ENCODE assay signal across 26 cellular contexts in genomic region chr19:57701625-57702024, GRCh38. TPM values are rescaled to one million over a fixed set of nuclear protein-coding genes. Genes with fewer than 3 reads are reported as not detected.
A peak's percentile ranks its signal among the peaks of the same experiment; 100 is the strongest.
DNase-seq lines count a peak whose midpoint lies in the region; ATAC-seq, FAIRE-seq and TF ChIP-seq lines count a peak whose summit lies in the region.
"Had no signal": no experiment of that assay in that cellular context is flagged by ENCODE, and none has a peak within 500 bp of the region (broad histone marks: within the 10 kb centered on the region; RNA-seq: fewer than 3 reads in every experiment).

No MANE protein-coding gene starts in this region.

- no peak overlapping the region for H3K27ac Mint-ChIP-seq in endothelial cell (ENCODE audit: unreplicated experiment)
- H3K27ac Mint-ChIP-seq in activated CD4-positive, alpha-beta T cell treated with anti-CD3 and anti-CD28 coated beads, Interleukin-2, amount 10 ng/mL, durations not matched to agents 24 days and 14 days: no peak overlapping the region
- H3K27ac Mint-ChIP-seq: CD14-positive monocyte; CD4-positive, alpha-beta T cell; CD8-positive, alpha-beta memory T cell had no signal

- H2AFZ ChIP-seq in GM12878 (ENCODE audit: control insufficient read depth, low read depth, low read length): no peak overlapping the region

- H3K4me3 ChIP-seq in HEK293 (ENCODE audit: low read depth, low read length) (no peak overlapping the region), GM12878 (no peak overlapping the region), subcutaneous abdominal adipose tissue (ENCODE audit: low read depth in 1 of 5, low read length in 5 of 5) (peak overlapping the region; percentile 3 to 46 (median 11))
- H3K4me3 ChIP-seq: A549, HAP-1 had no signal

- peaks cover 80% of the 10 kb centered on the region for H3K36me3 Mint-ChIP-seq in endothelial cell (ENCODE audit: low read depth, unreplicated experiment)
- H3K36me3 Mint-ChIP-seq in activated CD4-positive, alpha-beta T cell treated with anti-CD3 and anti-CD28 coated beads, Interleukin-2, amount 10 ng/mL, durations not matched to agents 24 days and 14 days (ENCODE audit: low read depth): peaks cover 83% of the 10 kb centered on the region

- no peak for DNase-seq in GM12878 (ENCODE audit: low read depth, low spot score)
- no peak for DNase-seq in endothelial cell (ENCODE audit: low spot score)
- DNase-seq in activated CD4-positive, alpha-beta T cell treated with anti-CD3 and anti-CD28 coated beads, Interleukin-2, amount 10 ng/mL, durations not matched to agents 24 days and 14 days: no peak
- DNase-seq in NCI-H446 (lab: John Stamatoyannopoulos, UW): no peak
- DNase-seq in UCSD-AML1 (lab: John Stamatoyannopoulos, UW; ENCODE audit: unreplicated experiment): no peak
- DNase-seq: 8988T; ACHN; AML-193; BE2C; CD4-positive, alpha-beta T cell; CD8-positive, alpha-beta memory T cell; DMS 273 treated with DMSO at 0.1 percent for 48 hours; DMS79; EL; GDM1; GOT3 had no signal

- no peak for TF ChIP-seq CTCF in HEK293 (tag by site-specific recombination; IDR thresholded peaks at IDR 0.05)
- TF ChIP-seq CTCF in GM12878 (IDR thresholded peaks at IDR 0.05 in 2 of 3, conservative IDR thresholded peaks at IDR 0.05 in 1 of 3; ENCODE audit: control insufficient read depth in 2 of 3, extremely low read depth in 1 of 3, insufficient read depth in 1 of 3, low read depth in 3 of 3, low read length in 3 of 3): no peak
- TF ChIP-seq CTCF in endothelial cell (IDR thresholded peaks at IDR 0.05; ENCODE audit: unreplicated experiment): no peak

- H4K20me1 ChIP-seq in GM12878 (ENCODE audit: control insufficient read depth, insufficient read depth): no peaks in the 10 kb centered on the region

- FAIRE-seq in GM12878 (lab: Jason Lieb, UNC): no peak
- FAIRE-seq: A549, D721Med, GM12891, GM18507, H54 had no signal

- intact Hi-C loops in GM12878 (cut with micrococcal nuclease; ENCODE audit: unreplicated experiment): no loop called here
- intact Hi-C loops in activated CD4-positive, alpha-beta T cell treated with anti-CD3 and anti-CD28 coated beads, Interleukin-2, amount 10 ng/mL, durations not matched to agents 24 days and 14 days (cut with micrococcal nuclease): no loop called here

- SMC1A ChIA-PET in GM12878 (lab: Charles Lee; ENCODE audit: uncharacterized antibody, unreplicated experiment): no interaction called here

- H3K27ac ChIP-seq in HEK293 (ENCODE audit: extremely low read depth, low read depth, low read length): no peak overlapping the region
- no peak overlapping the region for H3K27ac ChIP-seq in GM12878 (ENCODE audit: control insufficient read depth, insufficient read depth)
- H3K27ac ChIP-seq in subcutaneous abdominal adipose tissue (ENCODE audit: low read depth, low read length): no peak overlapping the region
- H3K27ac ChIP-seq: A549; BLaER1 treated with 17β-estradiol and CSF1 and Interleukin-3, amounts not matched to agents 10 nM and 100 nM had no signal

- no peak overlapping the region for H3K4me2 ChIP-seq in GM12878 (ENCODE audit: control insufficient read depth, insufficient read depth)
- H3K4me2 ChIP-seq: A549; BLaER1 treated with 17β-estradiol and CSF1 and Interleukin-3, amounts not matched to agents 10 nM and 100 nM had no signal

- no TSS peak for BruUV-seq in GM12878 (replicated peaks; lab: Mats Ljungman, UMichigan)

- no peaks in the 10 kb centered on the region; a peak in 1 of 3 replicates for H3K36me3 ChIP-seq in HEK293 (ENCODE audit: control insufficient read depth in 2 of 2, insufficient read depth in 1 of 2, low read length in 2 of 2)
- 0 out of 4 replicates have a peak, but pooled peaks cover 0 to 4% of the 10 kb centered on the region in 2 experiments for H3K36me3 ChIP-seq in GM12878 (ENCODE audit: control insufficient read depth in 2 of 2, insufficient read depth in 2 of 2, low read length in 1 of 2)
- peaks cover 7 to 43% (median 29%) of the 10 kb centered on the region in 5 donors for H3K36me3 ChIP-seq in subcutaneous abdominal adipose tissue (ENCODE audit: control insufficient read depth in 5 of 5, insufficient read depth in 5 of 5, low read length in 5 of 5)
- H3K36me3 ChIP-seq: BE2C, HAP-1 had no signal

- CTCF ChIA-PET in HEK293 (lab: Yijun Ruan, JAX) (no interaction called here), GM12878 (lab: Yijun Ruan, JAX) (no interaction called here)

- no peak for ATAC-seq in GM12878
- ATAC-seq: A549 had no signal

- H3K9ac ChIP-seq in GM12878 (ENCODE audit: control insufficient read depth, insufficient read depth, low read length) (no peak overlapping the region), subcutaneous abdominal adipose tissue (ENCODE audit: low read length in 5 of 5) (no peak overlapping the region)
- H3K9ac ChIP-seq: BLaER1 treated with 17β-estradiol and CSF1 and Interleukin-3, amounts not matched to agents 10 nM and 100 nM had no signal

- 90% methylated on average over 6 of the region's 6 CpGs for WGBS in GM12878 (ENCODE audit: insufficient coverage, insufficient replicate concordance, low lambda C conversion rate, missing lambda C conversion rate)

- POLR2A ChIA-PET in HEK293 (lab: Yijun Ruan, JAX) (no interaction called here), GM12878 (lab: Charles Lee) (no interaction called here)

- peaks cover 2% of the 10 kb centered on the region for H3K9me3 ChIP-seq in HEK293 (ENCODE audit: control insufficient read depth, insufficient read depth, low read depth, low read length)
- peaks cover 30% of the 10 kb centered on the region for H3K9me3 ChIP-seq in GM12878 (replicated peaks; ENCODE audit: control insufficient read depth, insufficient read depth, low read length)
- peaks cover 51 to 82% (median 69%) of the 10 kb centered on the region in 5 donors for H3K9me3 ChIP-seq in subcutaneous abdominal adipose tissue (ENCODE audit: control insufficient read depth in 5 of 5, low read length in 5 of 5)

- RAD21 ChIA-PET in GM12878 (lab: Charles Lee; ENCODE audit: unreplicated experiment): no interaction called here

- H3K4me1 ChIP-seq in HEK293 (ENCODE audit: control insufficient read depth, insufficient read depth, low read length) (no peaks in the 10 kb centered on the region), GM12878 (ENCODE audit: control insufficient read depth, insufficient read depth, low read length) (no peaks in the 10 kb centered on the region), subcutaneous abdominal adipose tissue (ENCODE audit: control insufficient read depth in 5 of 5, insufficient read depth in 5 of 5, low read length in 5 of 5) (peaks cover 0 to 8% (median 2%) of the 10 kb centered on the region in 5 donors)
- H3K4me1 ChIP-seq: A549, BE2C, HAP-1 had no signal

- TF ChIP-seq RAD21 in GM12878 (IDR thresholded peaks at IDR 0.05; ENCODE audit: insufficient read depth, low read depth, low read length): no peak

- in situ Hi-C loops in GM12878 (cut with MboI): no loop called here

- peaks cover 12% of the 10 kb centered on the region for H3K4me1 Mint-ChIP-seq in endothelial cell (ENCODE audit: unreplicated experiment)
- H3K4me1 Mint-ChIP-seq in activated CD4-positive, alpha-beta T cell treated with anti-CD3 and anti-CD28 coated beads, Interleukin-2, amount 10 ng/mL, durations not matched to agents 24 days and 14 days: no peaks in the 10 kb centered on the region

- H3K27me3 ChIP-seq in GM12878 (replicated peaks in 1 of 2; ENCODE audit: control insufficient read depth in 2 of 2, insufficient read depth in 2 of 2, low read length in 1 of 2): no peaks in the 10 kb centered on the region
- H3K27me3 ChIP-seq in subcutaneous abdominal adipose tissue (ENCODE audit: control insufficient read depth in 5 of 5, insufficient read depth in 4 of 5, low read length in 5 of 5): no peaks in the 10 kb centered on the region
- H3K27me3 ChIP-seq: BE2C had no signal

- peaks cover 3% of the 10 kb centered on the region for H3K27me3 Mint-ChIP-seq in endothelial cell (ENCODE audit: unreplicated experiment)
- no peaks in the 10 kb centered on the region for H3K27me3 Mint-ChIP-seq in activated CD4-positive, alpha-beta T cell treated with anti-CD3 and anti-CD28 coated beads, Interleukin-2, amount 10 ng/mL, durations not matched to agents 24 days and 14 days
- H3K27me3 Mint-ChIP-seq: CD4-positive, alpha-beta T cell had no signal

- H3K79me2 ChIP-seq in GM12878 (ENCODE audit: control insufficient read depth, insufficient read depth, low read length): no peaks in the 10 kb centered on the region

- no peak for TF ChIP-seq POLR2A in GM12878 (IDR thresholded peaks at IDR 0.05; ENCODE audit: low read depth, low read length)

- no peaks in the 10 kb centered on the region for H3K9me3 Mint-ChIP-seq in endothelial cell (ENCODE audit: unreplicated experiment)
- peaks cover 53% of the 10 kb centered on the region for H3K9me3 Mint-ChIP-seq in activated CD4-positive, alpha-beta T cell treated with anti-CD3 and anti-CD28 coated beads, Interleukin-2, amount 10 ng/mL, durations not matched to agents 24 days and 14 days

- H3K4me3 Mint-ChIP-seq in endothelial cell (ENCODE audit: unreplicated experiment): peak overlapping the region; percentile 72
- no peak overlapping the region for H3K4me3 Mint-ChIP-seq in activated CD4-positive, alpha-beta T cell treated with anti-CD3 and anti-CD28 coated beads, Interleukin-2, amount 10 ng/mL, durations not matched to agents 24 days and 14 days
- H3K4me3 Mint-ChIP-seq: CD14-positive monocyte; CD4-positive, alpha-beta T cell; CD8-positive, alpha-beta memory T cell had no signal

- no peak for TF ChIP-seq EP300 in GM12878 (IDR thresholded peaks at IDR 0.05; ENCODE audit: borderline replicate concordance in 1 of 2, control insufficient read depth in 1 of 2, low read depth in 2 of 2, low read length in 2 of 2)

RNA-seq across cellular contexts. Expression of gene ZNF154, which starts 7.4 kb away (rescaled TPM):
- total RNA-seq in GM12878 (2013; cell fraction: nucleolus; rRNA removed): 26.2 and 26.9 TPM in 2 replicates
- total RNA-seq in GM12878 (2014; rRNA removed) (0.73 and 0.93 TPM in 2 replicates), GM12878 (2014; rRNA removed; fragmentation: Illumina TruSeq; extraction: Trizol) (1.0 and 1.1 TPM in 2 replicates), GM12878 (2021) (1.0 and 1.1 TPM in 2 replicates), endothelial cell (ENCODE audit: unreplicated experiment) (23.2 TPM)
- 1.7 TPM for polyA plus RNA-seq in GM12878 (2011; ENCODE audit: low read depth)
- polyA plus RNA-seq in GM12878 (2011; rRNA removed) (1.7 and 2.0 TPM in 2 replicates), GM12878 (2014; fragmentation: Illumina TruSeq; extraction: Trizol) (1.0 and 1.2 TPM in 2 replicates), GM12878 (2014; fragmentation: Nextera tagmentation; extraction: Ambion mirVana) (under 1 TPM; 0.22 to 0.23 TPM), GM12878 (2014; rRNA removed) (1.2 and 1.9 TPM in 2 replicates), GM12878 (2016; fragmentation: Nextera tagmentation; extraction: Ambion mirVana) (1 to 10 TPM in 1 of 2 experiments, under 1 TPM in 1; 0.74 to 1.1 TPM)
- 0.90 and 1.0 TPM in 2 replicates for polyA plus RNA-seq in GM12878 (2011; cell fraction: cytosol; rRNA removed)
- polyA plus RNA-seq in GM12878 (2011; cell fraction: nucleus; rRNA removed): 3.1 and 3.9 TPM in 2 replicates
- 1.8 and 2.1 TPM in 2 replicates for polyA plus RNA-seq in GM12878 (2012)
- 2.0 and 2.4 TPM in 2 replicates for polyA minus RNA-seq in GM12878 (2011; rRNA and poly(A)+ RNA removed)
- polyA minus RNA-seq in GM12878 (2011; cell fraction: cytosol; rRNA and poly(A)+ RNA removed): 0.62 and 0.80 TPM in 2 replicates
- polyA minus RNA-seq in GM12878 (2011; cell fraction: nucleus; rRNA and poly(A)+ RNA removed): 2.2 and 3.0 TPM in 2 replicates
- total RNA-seq in activated CD4-positive, alpha-beta T cell treated with anti-CD3 and anti-CD28 coated beads, Interleukin-2, amount 10 ng/mL, durations not matched to agents 24 days and 14 days: 3.1 and 3.9 TPM in 2 replicates
- polyA plus RNA-seq: A549, CD14-positive monocyte had no signal

RNA-seq across cellular contexts. Expression of gene ZNF551, which starts 19.8 kb away (rescaled TPM):
- 31.7 and 34.2 TPM in 2 replicates for total RNA-seq in GM12878 (2013; cell fraction: nucleolus; rRNA removed)
- total RNA-seq in GM12878 (2014; rRNA removed) (10.7 and 11.4 TPM in 2 replicates), GM12878 (2014; rRNA removed; fragmentation: Illumina TruSeq; extraction: Trizol) (11.1 and 11.2 TPM in 2 replicates), GM12878 (2021) (9.0 and 10.3 TPM in 2 replicates), endothelial cell (ENCODE audit: unreplicated experiment) (11.6 TPM)
- 5.5 TPM for polyA plus RNA-seq in GM12878 (2011; ENCODE audit: low read depth)
- polyA plus RNA-seq in GM12878 (2011; rRNA removed) (7.3 and 8.5 TPM in 2 replicates), GM12878 (2014; fragmentation: Illumina TruSeq; extraction: Trizol) (7.7 and 9.0 TPM in 2 replicates), GM12878 (2014; fragmentation: Nextera tagmentation; extraction: Ambion mirVana) (1 to 10 TPM; 1.8 to 2.0 TPM), GM12878 (2014; rRNA removed) (5.9 and 7.4 TPM in 2 replicates), GM12878 (2016; fragmentation: Nextera tagmentation; extraction: Ambion mirVana) (1 to 10 TPM; 6.9 to 8.3 TPM)
- polyA plus RNA-seq in GM12878 (2011; cell fraction: cytosol; rRNA removed): 4.5 and 5.0 TPM in 2 replicates
- 5.0 and 5.2 TPM in 2 replicates for polyA plus RNA-seq in GM12878 (2011; cell fraction: nucleus; rRNA removed)
- 4.9 and 5.2 TPM in 2 replicates for polyA plus RNA-seq in GM12878 (2012)
- polyA minus RNA-seq in GM12878 (2011; rRNA and poly(A)+ RNA removed): 9.9 and 10.0 TPM in 2 replicates
- 3.2 and 4.2 TPM in 2 replicates for polyA minus RNA-seq in GM12878 (2011; cell fraction: cytosol; rRNA and poly(A)+ RNA removed)
- 8.0 and 11.7 TPM in 2 replicates for polyA minus RNA-seq in GM12878 (2011; cell fraction: nucleus; rRNA and poly(A)+ RNA removed)
- 10.0 and 10.7 TPM in 2 replicates for total RNA-seq in activated CD4-positive, alpha-beta T cell treated with anti-CD3 and anti-CD28 coated beads, Interleukin-2, amount 10 ng/mL, durations not matched to agents 24 days and 14 days

RNA-seq across cellular contexts. Expression of gene ZNF671, which starts 25.8 kb away (rescaled TPM):
- total RNA-seq in GM12878 (2013; cell fraction: nucleolus; rRNA removed): 38.8 and 40.9 TPM in 2 replicates
- 7.7 and 8.5 TPM in 2 replicates for total RNA-seq in GM12878 (2014; rRNA removed)
- total RNA-seq in GM12878 (2014; rRNA removed; fragmentation: Illumina TruSeq; extraction: Trizol): 8.3 and 8.9 TPM in 2 replicates
- 7.0 and 7.9 TPM in 2 replicates for total RNA-seq in GM12878 (2021)
- polyA plus RNA-seq in GM12878 (2011; ENCODE audit: low read depth): 8.7 TPM
- polyA plus RNA-seq in GM12878 (2011; rRNA removed): 11.6 and 11.9 TPM in 2 replicates
- polyA plus RNA-seq in GM12878 (2011; cell fraction: cytosol; rRNA removed): 10.1 and 12.4 TPM in 2 replicates
- 16.6 and 18.3 TPM in 2 replicates for polyA plus RNA-seq in GM12878 (2011; cell fraction: nucleus; rRNA removed)
- polyA plus RNA-seq in GM12878 (2012): 7.4 and 9.2 TPM in 2 replicates
- polyA plus RNA-seq in GM12878 (2014; fragmentation: Illumina TruSeq; extraction: Trizol): 7.1 and 8.6 TPM in 2 replicates
- 1 to 10 TPM; 2.6 to 2.8 TPM for polyA plus RNA-seq in GM12878 (2014; fragmentation: Nextera tagmentation; extraction: Ambion mirVana)
- polyA plus RNA-seq in GM12878 (2014; rRNA removed): 6.2 and 6.5 TPM in 2 replicates
- polyA plus RNA-seq in GM12878 (2016; fragmentation: Nextera tagmentation; extraction: Ambion mirVana): 1 to 10 TPM; 9.3 to 9.5 TPM
- polyA minus RNA-seq in GM12878 (2011; rRNA and poly(A)+ RNA removed): 22.2 and 23.4 TPM in 2 replicates
- 5.6 and 6.0 TPM in 2 replicates for polyA minus RNA-seq in GM12878 (2011; cell fraction: cytosol; rRNA and poly(A)+ RNA removed)
- 12.5 and 14.1 TPM in 2 replicates for polyA minus RNA-seq in GM12878 (2011; cell fraction: nucleus; rRNA and poly(A)+ RNA removed)
- total RNA-seq in endothelial cell (ENCODE audit: unreplicated experiment): 12.2 TPM
- total RNA-seq in activated CD4-positive, alpha-beta T cell treated with anti-CD3 and anti-CD28 coated beads, Interleukin-2, amount 10 ng/mL, durations not matched to agents 24 days and 14 days: 5.1 and 5.5 TPM in 2 replicates

RNA-seq across cellular contexts. Expression of gene ZSCAN4, which starts 32.9 kb away (rescaled TPM):
- total RNA-seq in GM12878 (2013; cell fraction: nucleolus; rRNA removed): 0.19 TPM in 1 of 2 replicates, not detected in the other
- total RNA-seq in GM12878 (2014; rRNA removed) (not detected in 2 replicates), GM12878 (2014; rRNA removed; fragmentation: Illumina TruSeq; extraction: Trizol) (not detected in 2 replicates), GM12878 (2021) (not detected in 2 replicates), endothelial cell (ENCODE audit: unreplicated experiment) (0.74 TPM)
- polyA plus RNA-seq in GM12878 (2011; ENCODE audit: low read depth): not detected
- polyA plus RNA-seq in GM12878 (2011; rRNA removed) (0.04 and 0.10 TPM in 2 replicates), GM12878 (2014; fragmentation: Illumina TruSeq; extraction: Trizol) (0.06 TPM in 1 of 2 replicates, not detected in the other), GM12878 (2014; fragmentation: Nextera tagmentation; extraction: Ambion mirVana) (under 1 TPM in 1 of 2 experiments, not detected in 1; 0.04 TPM), GM12878 (2014; rRNA removed) (not detected in 2 replicates), GM12878 (2016; fragmentation: Nextera tagmentation; extraction: Ambion mirVana) (not detected)
- polyA plus RNA-seq in GM12878 (2011; cell fraction: cytosol; rRNA removed): 0.03 TPM in 1 of 2 replicates, not detected in the other
- 0.07 and 0.10 TPM in 2 replicates for polyA plus RNA-seq in GM12878 (2011; cell fraction: nucleus; rRNA removed)
- 0.07 TPM in 1 of 2 replicates, not detected in the other for polyA plus RNA-seq in GM12878 (2012)
- polyA minus RNA-seq in GM12878 (2011; rRNA and poly(A)+ RNA removed): not detected in 2 replicates
- polyA minus RNA-seq in GM12878 (2011; cell fraction: cytosol; rRNA and poly(A)+ RNA removed): not detected in 2 replicates
- polyA minus RNA-seq in GM12878 (2011; cell fraction: nucleus; rRNA and poly(A)+ RNA removed): not detected in 2 replicates
- total RNA-seq in activated CD4-positive, alpha-beta T cell treated with anti-CD3 and anti-CD28 coated beads, Interleukin-2, amount 10 ng/mL, durations not matched to agents 24 days and 14 days: not detected in 2 replicates
- total RNA-seq: CD4-positive, alpha-beta T cell; CD8-positive, alpha-beta memory T cell had no signal
- polyA plus RNA-seq: CD14-positive monocyte; CD8-positive, alpha-beta memory T cell had no signal

RNA-seq across cellular contexts. Expression of gene ZNF776, which starts 45.0 kb away (rescaled TPM):
- total RNA-seq in GM12878 (2013; cell fraction: nucleolus; rRNA removed): 39.1 and 42.6 TPM in 2 replicates
- 13.7 and 14.5 TPM in 2 replicates for total RNA-seq in GM12878 (2014; rRNA removed)
- total RNA-seq in GM12878 (2014; rRNA removed; fragmentation: Illumina TruSeq; extraction: Trizol): 15.0 and 16.3 TPM in 2 replicates
- total RNA-seq in GM12878 (2021): 10.3 and 11.3 TPM in 2 replicates
- polyA plus RNA-seq in GM12878 (2011; ENCODE audit: low read depth): 6.6 TPM
- polyA plus RNA-seq in GM12878 (2011; rRNA removed): 14.0 and 15.7 TPM in 2 replicates
- 10.1 and 12.4 TPM in 2 replicates for polyA plus RNA-seq in GM12878 (2011; cell fraction: cytosol; rRNA removed)
- 16.0 and 19.8 TPM in 2 replicates for polyA plus RNA-seq in GM12878 (2011; cell fraction: nucleus; rRNA removed)
- 6.3 and 7.6 TPM in 2 replicates for polyA plus RNA-seq in GM12878 (2012)
- polyA plus RNA-seq in GM12878 (2014; fragmentation: Illumina TruSeq; extraction: Trizol): 11.5 and 12.2 TPM in 2 replicates
- 1 to 10 TPM; 1.9 to 3.1 TPM for polyA plus RNA-seq in GM12878 (2014; fragmentation: Nextera tagmentation; extraction: Ambion mirVana)
- polyA plus RNA-seq in GM12878 (2014; rRNA removed): 12.6 and 13.1 TPM in 2 replicates
- 1 to 10 TPM; 7.4 to 8.2 TPM for polyA plus RNA-seq in GM12878 (2016; fragmentation: Nextera tagmentation; extraction: Ambion mirVana)
- 12.6 and 18.3 TPM in 2 replicates for polyA minus RNA-seq in GM12878 (2011; rRNA and poly(A)+ RNA removed)
- 6.0 and 7.2 TPM in 2 replicates for polyA minus RNA-seq in GM12878 (2011; cell fraction: cytosol; rRNA and poly(A)+ RNA removed)
- 50.3 and 75.4 TPM in 2 replicates for polyA minus RNA-seq in GM12878 (2011; cell fraction: nucleus; rRNA and poly(A)+ RNA removed)
- total RNA-seq in endothelial cell (ENCODE audit: unreplicated experiment): 22.6 TPM
- total RNA-seq in activated CD4-positive, alpha-beta T cell treated with anti-CD3 and anti-CD28 coated beads, Interleukin-2, amount 10 ng/mL, durations not matched to agents 24 days and 14 days: 7.5 and 7.9 TPM in 2 replicates

Comparison
In these comparisons a context has a peak if more than half of its experiments do, and no peak if none do; other contexts are left out.
1. H3K4me3 ChIP-seq: peak in subcutaneous abdominal adipose tissue (5 of 5); none in HEK293 (single experiment) and GM12878 (single experiment).